8 cellular contexts compared by ENCODE assay signal in the genomic region with DNA sequence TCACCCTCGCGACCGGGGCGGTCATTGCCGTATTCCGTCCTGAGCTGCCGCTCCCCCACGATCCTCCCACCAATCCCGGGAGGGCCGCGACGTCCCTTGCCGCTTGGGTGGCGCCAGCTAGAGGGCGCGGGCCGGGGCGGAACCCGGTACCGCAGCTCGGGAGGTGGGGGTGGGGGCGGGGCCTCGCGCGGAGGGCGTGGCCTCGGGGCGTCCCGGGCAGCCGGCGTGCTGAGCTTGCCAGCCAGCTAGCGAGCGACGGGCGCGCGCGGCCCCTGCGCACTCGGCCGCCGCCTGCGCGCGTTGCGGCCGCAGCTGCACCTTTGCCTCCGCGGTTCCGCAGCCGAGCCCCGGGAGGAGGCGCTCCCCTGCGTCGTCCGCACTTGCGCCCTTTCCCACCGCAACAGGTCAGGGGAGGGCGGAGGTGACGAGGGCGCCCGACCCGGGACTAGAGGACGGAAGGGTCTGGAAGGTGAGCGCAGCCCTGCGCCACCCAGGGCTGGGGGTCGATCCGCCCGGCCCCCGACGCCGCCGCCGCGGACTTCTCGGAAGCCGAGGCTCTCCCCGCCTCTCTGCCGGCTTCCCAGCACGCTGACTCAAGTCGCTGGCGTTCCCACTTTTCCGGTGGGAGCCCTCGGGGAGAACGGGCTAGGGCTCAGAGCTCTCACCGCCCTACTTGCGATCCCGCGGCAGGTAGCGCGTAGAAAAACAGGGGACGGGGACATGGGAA. TPM values are rescaled to one million over a fixed set of nuclear protein-coding genes. Genes with fewer than 3 reads are reported as not detected.
DNase-seq lines count a peak whose midpoint lies in the region; ATAC-seq and TF ChIP-seq lines count a peak whose summit lies in the region.

A gene with protein sequence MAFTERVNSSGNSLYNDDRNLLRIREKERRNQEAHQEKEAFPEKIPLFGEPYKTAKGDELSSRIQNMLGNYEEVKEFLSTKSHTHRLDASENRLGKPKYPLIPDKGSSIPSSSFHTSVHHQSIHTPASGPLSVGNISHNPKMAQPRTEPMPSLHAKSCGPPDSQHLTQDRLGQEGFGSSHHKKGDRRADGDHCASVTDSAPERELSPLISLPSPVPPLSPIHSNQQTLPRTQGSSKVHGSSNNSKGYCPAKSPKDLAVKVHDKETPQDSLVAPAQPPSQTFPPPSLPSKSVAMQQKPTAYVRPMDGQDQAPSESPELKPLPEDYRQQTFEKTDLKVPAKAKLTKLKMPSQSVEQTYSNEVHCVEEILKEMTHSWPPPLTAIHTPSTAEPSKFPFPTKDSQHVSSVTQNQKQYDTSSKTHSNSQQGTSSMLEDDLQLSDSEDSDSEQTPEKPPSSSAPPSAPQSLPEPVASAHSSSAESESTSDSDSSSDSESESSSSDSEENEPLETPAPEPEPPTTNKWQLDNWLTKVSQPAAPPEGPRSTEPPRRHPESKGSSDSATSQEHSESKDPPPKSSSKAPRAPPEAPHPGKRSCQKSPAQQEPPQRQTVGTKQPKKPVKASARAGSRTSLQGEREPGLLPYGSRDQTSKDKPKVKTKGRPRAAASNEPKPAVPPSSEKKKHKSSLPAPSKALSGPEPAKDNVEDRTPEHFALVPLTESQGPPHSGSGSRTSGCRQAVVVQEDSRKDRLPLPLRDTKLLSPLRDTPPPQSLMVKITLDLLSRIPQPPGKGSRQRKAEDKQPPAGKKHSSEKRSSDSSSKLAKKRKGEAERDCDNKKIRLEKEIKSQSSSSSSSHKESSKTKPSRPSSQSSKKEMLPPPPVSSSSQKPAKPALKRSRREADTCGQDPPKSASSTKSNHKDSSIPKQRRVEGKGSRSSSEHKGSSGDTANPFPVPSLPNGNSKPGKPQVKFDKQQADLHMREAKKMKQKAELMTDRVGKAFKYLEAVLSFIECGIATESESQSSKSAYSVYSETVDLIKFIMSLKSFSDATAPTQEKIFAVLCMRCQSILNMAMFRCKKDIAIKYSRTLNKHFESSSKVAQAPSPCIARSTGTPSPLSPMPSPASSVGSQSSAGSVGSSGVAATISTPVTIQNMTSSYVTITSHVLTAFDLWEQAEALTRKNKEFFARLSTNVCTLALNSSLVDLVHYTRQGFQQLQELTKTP (plus strand): TSS at position 240 of the 727 bp plus-strand sequence. CDS start 13,523 bp downstream, outside the sequence.

- H3K4me1 ChIP-seq in osteoblast (ENCODE audit: insufficient read depth, low read length), result peaks cover 25% of the 10 kb centered on the region
- H3K4me1 ChIP-seq in thoracic aorta (ENCODE audit: control insufficient read depth in 1 of 2, low read depth in 2 of 2), result peaks cover 19 to 45% of the 10 kb centered on the region in 2 donors

- H3K27ac ChIP-seq in SK-N-MC, result peak within 1 kb of the TSS; percentile 65
- peak within 1 kb of the TSS; percentile 92 for H3K27ac ChIP-seq in osteoblast (ENCODE audit: low read depth, low read length)
- peak within 1 kb of the TSS; percentile 95 for H3K27ac ChIP-seq in thoracic aorta

- CTCF ChIA-PET in activated naive CD4-positive, alpha-beta T cell treated with anti-CD3 and anti-CD28 coated beads, Interleukin-2, amount 10 ng/mL, durations not matched to agents 7 days and 5 days (lab: Charles Lee), result interaction anchor here (0.8 to 3.4 kb wide), 11 partner anchors 12 to 279 kb away, joined by 3 to 29 read pairs (median 4); no protein-coding TSS in a partner anchor

- no peaks in the 10 kb centered on the region for H3K9me3 Mint-ChIP-seq in HFFc6
- H3K9me3 Mint-ChIP-seq in activated naive CD4-positive, alpha-beta T cell treated with anti-CD3 and anti-CD28 coated beads, Interleukin-2, amount 10 ng/mL, durations not matched to agents 7 days and 5 days, result no peaks in the 10 kb centered on the region

- no peaks in the 10 kb centered on the region; the same call in 1 of the 2 replicates for H3K36me3 Mint-ChIP-seq in HFFc6 (ENCODE audit: low read depth)
- H3K36me3 Mint-ChIP-seq in activated naive CD4-positive, alpha-beta T cell treated with anti-CD3 and anti-CD28 coated beads, Interleukin-2, amount 10 ng/mL, durations not matched to agents 7 days and 5 days, result peaks cover 12% of the 10 kb centered on the region

- H3K27me3 ChIP-seq in osteoblast (ENCODE audit: insufficient read depth, low read length) (no peaks in the 10 kb centered on the region), thoracic aorta (replicated peaks; ENCODE audit: insufficient read depth) (no peaks in the 10 kb centered on the region)

- H3K4me3 Mint-ChIP-seq in HFFc6, result peak within 1 kb of the TSS; percentile 92
- peak within 1 kb of the TSS; percentile 86 for H3K4me3 Mint-ChIP-seq in activated naive CD4-positive, alpha-beta T cell treated with anti-CD3 and anti-CD28 coated beads, Interleukin-2, amount 10 ng/mL, durations not matched to agents 7 days and 5 days

- peak within 1 kb of the TSS; percentile 94 for H3K27ac Mint-ChIP-seq in HFFc6
- peak within 1 kb of the TSS; percentile 96 for H3K27ac Mint-ChIP-seq in activated naive CD4-positive, alpha-beta T cell treated with anti-CD3 and anti-CD28 coated beads, Interleukin-2, amount 10 ng/mL, durations not matched to agents 7 days and 5 days

- no peaks in the 10 kb centered on the region for H4K20me1 ChIP-seq in osteoblast (ENCODE audit: insufficient read depth, low read length)

- H3K4me2 ChIP-seq in osteoblast (ENCODE audit: insufficient read depth, low read length), result peak within 1 kb of the TSS; percentile 98

- H2AFZ ChIP-seq in osteoblast (ENCODE audit: low read length), result peak within 1 kb of the TSS; percentile 98

- H3K4me3 ChIP-seq in GM08714 (ENCODE audit: low read length) (peak within 1 kb of the TSS; percentile 100), SK-N-MC (peak within 1 kb of the TSS; percentile 96), osteoblast (ENCODE audit: insufficient read depth, low read length) (peak within 1 kb of the TSS; percentile 92), thoracic aorta (peak within 1 kb of the TSS; percentile 92)

- H3K4me1 Mint-ChIP-seq in HFFc6 (ENCODE audit: low read depth), result peaks cover 51% of the 10 kb centered on the region
- peaks cover 55% of the 10 kb centered on the region for H3K4me1 Mint-ChIP-seq in activated naive CD4-positive, alpha-beta T cell treated with anti-CD3 and anti-CD28 coated beads, Interleukin-2, amount 10 ng/mL, durations not matched to agents 7 days and 5 days

- ATAC-seq in thoracic aorta (ENCODE audit: insufficient number of reproducible peaks, low FRiP score, low read depth), result peak; percentile 86

- peak; percentile 75 for TF ChIP-seq CTCF in HFFc6 (IDR thresholded peaks at IDR 0.05)
- TF ChIP-seq CTCF in osteoblast (IDR thresholded peaks at IDR 0.05; ENCODE audit: extremely low read depth, low read depth, low read length), result no peak
- peak; percentile 38 for TF ChIP-seq CTCF in thoracic aorta (IDR thresholded peaks at IDR 0.05)

- peaks cover 3% of the 10 kb centered on the region for H3K27me3 Mint-ChIP-seq in HFFc6 (ENCODE audit: insufficient read depth)
- H3K27me3 Mint-ChIP-seq in activated naive CD4-positive, alpha-beta T cell treated with anti-CD3 and anti-CD28 coated beads, Interleukin-2, amount 10 ng/mL, durations not matched to agents 7 days and 5 days, result no peaks in the 10 kb centered on the region

- H3K9me3 ChIP-seq in SK-N-MC (ENCODE audit: low read depth, low read length) (no peaks in the 10 kb centered on the region), osteoblast (ENCODE audit: low read depth, low read length) (no peaks in the 10 kb centered on the region), thoracic aorta (no peaks in the 10 kb centered on the region)

- DNase-seq in HFFc6 (peak; percentile 91), NAMALWA (ENCODE audit: low spot score) (peak; percentile 92), SK-N-MC (ENCODE audit: low read depth, low spot score) (no peak), globus pallidus (ENCODE audit: low spot score) (peak; percentile 94), osteoblast (ENCODE audit: insufficient read length, low spot score, missing footprints) (peak; percentile 97), thoracic aorta (ENCODE audit: low spot score) (peak; percentile 76)
- DNase-seq in activated naive CD4-positive, alpha-beta T cell treated with anti-CD3 and anti-CD28 coated beads, Interleukin-2, amount 10 ng/mL, durations not matched to agents 7 days and 5 days, result peak; percentile 92

- H3K36me3 ChIP-seq in SK-N-MC (ENCODE audit: insufficient read depth, low read length), result no peaks in the 10 kb centered on the region
- no peaks in the 10 kb centered on the region for H3K36me3 ChIP-seq in osteoblast (ENCODE audit: insufficient read depth, low read length)
- peaks cover 5% of the 10 kb centered on the region for H3K36me3 ChIP-seq in thoracic aorta

- peak within 1 kb of the TSS; percentile 82 for H3K9ac ChIP-seq in SK-N-MC (ENCODE audit: insufficient read length)

- H3K79me2 ChIP-seq in osteoblast (ENCODE audit: insufficient read depth, low read length), result peaks cover 35% of the 10 kb centered on the region

RNA-seq across cellular contexts. Expression of the gene that starts here (rescaled TPM):
- 10 to 100 TPM; 28.3 to 43.6 (median 32.8) TPM for total RNA-seq in HFFc6 (2021; fragmentation: NEBNext Ultra II Directional; extraction: Animal tissue kit (Norgen Biotek cat#: 25700))
- total RNA-seq in osteoblast (19.5 and 22.7 TPM in 2 replicates), thoracic aorta (10 to 100 TPM; 51.9 to 93.2 TPM)
